ENCODE assay signal across 9 cellular contexts in the genomic region with DNA sequence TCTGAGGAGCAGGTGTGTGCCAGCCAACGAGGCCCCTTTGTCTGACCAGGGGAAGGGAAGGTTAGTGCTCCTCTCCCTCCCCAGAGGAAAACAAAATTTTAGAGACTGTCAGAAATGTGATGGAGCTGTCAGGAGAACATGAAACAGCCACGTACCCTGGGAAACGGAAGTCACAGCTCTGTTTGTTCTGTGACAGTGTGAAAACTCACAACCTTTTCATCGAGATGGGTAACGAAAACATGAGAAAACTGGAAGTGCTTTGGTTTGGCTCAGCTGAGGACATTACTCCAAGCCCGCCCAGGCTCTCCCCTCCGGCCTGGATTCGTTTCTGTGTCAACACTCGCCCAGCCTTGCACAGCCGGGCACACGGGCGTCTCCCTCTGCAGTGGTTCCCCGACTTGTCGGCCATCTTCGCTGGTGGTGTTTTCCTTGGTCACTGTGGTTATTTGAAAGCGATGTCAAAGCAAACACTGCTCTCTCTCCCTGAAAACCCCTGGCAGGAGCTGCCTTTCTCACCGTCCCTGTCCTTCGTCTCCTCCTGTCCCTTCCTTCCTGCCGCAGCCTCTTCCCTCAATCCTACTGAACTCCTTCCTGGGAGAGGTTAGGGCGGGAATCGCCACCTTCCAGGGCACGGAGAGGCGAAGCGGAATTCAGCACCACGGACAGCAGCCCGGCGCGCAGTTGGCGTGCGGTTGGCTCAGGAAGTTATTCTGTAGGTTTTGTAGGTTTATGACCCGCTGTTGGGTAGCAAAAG. TPM values are rescaled to one million over a fixed set of nuclear protein-coding genes. Genes with fewer than 3 reads are reported as not detected.
DNase-seq lines count a peak whose midpoint lies in the region; ATAC-seq and TF ChIP-seq lines count a peak whose summit lies in the region.
"Had no signal": no experiment of that assay in that cellular context is flagged by ENCODE, and none has a peak within 500 bp of the region (broad histone marks: within the 10 kb centered on the region; RNA-seq: fewer than 3 reads in every experiment).

No MANE protein-coding gene starts in this region.

- H3K4me3 ChIP-seq in colonic mucosa: no peak overlapping the region

- H3K9ac ChIP-seq in colonic mucosa (ENCODE audit: low read depth in 2 of 2, low read length in 2 of 2): no peak overlapping the region

- H3K4me1 ChIP-seq in colonic mucosa: no peaks in the 10 kb centered on the region

- H3K36me3 Mint-ChIP-seq in WTC11: no peaks in the 10 kb centered on the region
- H3K36me3 Mint-ChIP-seq: memory B cell had no signal

- no peak for TF ChIP-seq CTCF in WTC11 (IDR thresholded peaks at IDR 0.05)
- TF ChIP-seq CTCF in colonic mucosa (IDR thresholded peaks at IDR 0.05): no peak

- H3K4me3 Mint-ChIP-seq in WTC11: no peak overlapping the region
- H3K4me3 Mint-ChIP-seq: memory B cell had no signal

- intact Hi-C loops in colonic mucosa (cut with DNase I): no loop called here

- H3K9me3 ChIP-seq in colonic mucosa: no peaks in the 10 kb centered on the region

- no peaks in the 10 kb centered on the region for H3K36me3 ChIP-seq in colonic mucosa

- H3K27ac Mint-ChIP-seq in WTC11: no peak overlapping the region
- H3K27ac Mint-ChIP-seq: memory B cell had no signal

- ATAC-seq in WTC11 (peak; percentile 78), HG03342 (IDR thresholded peaks at IDR 0.05; ENCODE audit: unreplicated experiment) (no peak)

- CTCF ChIA-PET in WTC11 (lab: Charles Lee): interaction anchor here (0.6 to 1.5 kb wide), 4 partner anchors 12 to 479 kb away, joined by 3 to 5 read pairs (median 4); no protein-coding TSS in a partner anchor

- H3K27me3 Mint-ChIP-seq in WTC11 (ENCODE audit: low read depth): peaks cover 35% of the 10 kb centered on the region

- H3K27me3 ChIP-seq in colonic mucosa: no peaks in the 10 kb centered on the region

- H3K4me1 Mint-ChIP-seq in WTC11: peaks cover 14% of the 10 kb centered on the region

- H3K9me3 Mint-ChIP-seq in WTC11: no peaks in the 10 kb centered on the region
- H3K9me3 Mint-ChIP-seq: memory B cell had no signal

- no peak overlapping the region for H3K27ac ChIP-seq in colonic mucosa

- DNase-seq in GM03348 (ENCODE audit: low spot score) (peak; percentile 62), WTC11 (ENCODE audit: low spot score) (peak; percentile 82), colonic mucosa (peak; percentile 65), NCI-H2081 (lab: John Stamatoyannopoulos, UW) (no peak), NCI-H2196 (lab: John Stamatoyannopoulos, UW; ENCODE audit: unreplicated experiment) (no peak), SIG-M5 treated with dmso at 0.1 percent for 504 hours (lab: John Stamatoyannopoulos, UW; ENCODE audit: unreplicated experiment) (no peak)
- DNase-seq in stimulated activated CD4-positive, alpha-beta T cell treated with anti-CD3 and anti-CD28 coated beads, Interleukin-12 subunit alpha, Interleukin-12 subunit beta, amount 100 ng/mL, for 48 hours (ENCODE audit: low read depth in 2 of 3, low spot score in 1 of 3): peak in 2 of 3 donors; percentile 47 to 53

- POLR2A ChIA-PET in WTC11 (lab: Charles Lee): no interaction called here

TF ChIP-seq in WTC11, 78 proteins besides CTCF, POLR2A, EP300 and RAD21 (continues in another document):
- TF ChIP-seq AFF4 (CRISPR knock-in tag; IDR thresholded peaks at IDR 0.05; ENCODE audit: borderline replicate concordance) (no peak), ZNF317 (CRISPR knock-in tag; IDR thresholded peaks at IDR 0.05; ENCODE audit: borderline replicate concordance, low read depth) (0 out of 2 replicates have a peak, but pooled peaks have one; percentile 37), NR1H2 (CRISPR knock-in tag; IDR thresholded peaks at IDR 0.05) (peak; percentile 72; the same call in 1 of the 2 replicates), GRHL2 (CRISPR knock-in tag; IDR thresholded peaks at IDR 0.05; ENCODE audit: insufficient replicate concordance, severe bottlenecking) (no peak), JUN (CRISPR knock-in tag; IDR thresholded peaks at IDR 0.05) (peak; percentile 93), USF2 (CRISPR knock-in tag; IDR thresholded peaks at IDR 0.05) (no peak), ZNF138 (CRISPR knock-in tag; conservative IDR thresholded peaks at IDR 0.05) (peak; percentile 89; the same call in 1 of the 2 replicates)
- TF ChIP-seq, protein P1, sequence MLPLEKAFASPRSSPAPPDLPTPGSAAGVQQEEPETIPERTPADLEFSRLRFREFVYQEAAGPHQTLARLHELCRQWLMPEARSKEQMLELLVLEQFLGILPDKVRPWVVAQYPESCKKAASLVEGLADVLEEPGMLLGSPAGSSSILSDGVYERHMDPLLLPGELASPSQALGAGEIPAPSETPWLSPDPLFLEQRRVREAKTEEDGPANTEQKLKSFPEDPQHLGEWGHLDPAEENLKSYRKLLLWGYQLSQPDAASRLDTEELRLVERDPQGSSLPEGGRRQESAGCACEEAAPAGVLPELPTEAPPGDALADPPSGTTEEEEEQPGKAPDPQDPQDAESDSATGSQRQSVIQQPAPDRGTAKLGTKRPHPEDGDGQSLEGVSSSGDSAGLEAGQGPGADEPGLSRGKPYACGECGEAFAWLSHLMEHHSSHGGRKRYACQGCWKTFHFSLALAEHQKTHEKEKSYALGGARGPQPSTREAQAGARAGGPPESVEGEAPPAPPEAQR (CRISPR knock-in tag; IDR thresholded peaks at IDR 0.05): no peak
- TF ChIP-seq, protein P2, sequence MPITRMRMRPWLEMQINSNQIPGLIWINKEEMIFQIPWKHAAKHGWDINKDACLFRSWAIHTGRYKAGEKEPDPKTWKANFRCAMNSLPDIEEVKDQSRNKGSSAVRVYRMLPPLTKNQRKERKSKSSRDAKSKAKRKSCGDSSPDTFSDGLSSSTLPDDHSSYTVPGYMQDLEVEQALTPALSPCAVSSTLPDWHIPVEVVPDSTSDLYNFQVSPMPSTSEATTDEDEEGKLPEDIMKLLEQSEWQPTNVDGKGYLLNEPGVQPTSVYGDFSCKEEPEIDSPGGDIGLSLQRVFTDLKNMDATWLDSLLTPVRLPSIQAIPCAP (CRISPR knock-in tag; IDR thresholded peaks at IDR 0.05): peak; percentile 91
- TF ChIP-seq, protein P3, sequence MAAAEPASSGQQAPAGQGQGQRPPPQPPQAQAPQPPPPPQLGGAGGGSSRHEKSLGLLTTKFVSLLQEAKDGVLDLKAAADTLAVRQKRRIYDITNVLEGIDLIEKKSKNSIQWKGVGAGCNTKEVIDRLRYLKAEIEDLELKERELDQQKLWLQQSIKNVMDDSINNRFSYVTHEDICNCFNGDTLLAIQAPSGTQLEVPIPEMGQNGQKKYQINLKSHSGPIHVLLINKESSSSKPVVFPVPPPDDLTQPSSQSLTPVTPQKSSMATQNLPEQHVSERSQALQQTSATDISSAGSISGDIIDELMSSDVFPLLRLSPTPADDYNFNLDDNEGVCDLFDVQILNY (CRISPR knock-in tag; IDR thresholded peaks at IDR 0.05): peak; percentile 90

RNA-seq across cellular contexts. Expression of gene RPS19BP1, which starts 12.9 kb away (rescaled TPM):
- total RNA-seq in WTC11 (2021) (88.9 to 102 TPM (median 89.0 TPM) in 3 replicates), colonic mucosa (100 to 1,000 TPM in 1 of 2 donors, 10 to 100 TPM in 1; 61.4 to 111 TPM)

RNA-seq across cellular contexts. Expression of gene CACNA1I, which starts 25.1 kb away (rescaled TPM):
- total RNA-seq in WTC11 (2021) (2.1 to 2.9 TPM (median 2.3 TPM) in 3 replicates), colonic mucosa (1 to 10 TPM in 1 of 2 donors, under 1 TPM in 1; 0.69 to 1.0 TPM)

RNA-seq across cellular contexts. Expression of gene ATF4, which starts 25.1 kb away (rescaled TPM):
- total RNA-seq in WTC11 (2021) (361 to 460 TPM (median 371 TPM) in 3 replicates), colonic mucosa (100 to 1,000 TPM; 279 to 302 TPM)

RNA-seq across cellular contexts. Expression of gene MIEF1, which starts 43.4 kb away (rescaled TPM):
- 31.5 to 38.7 TPM (median 31.9 TPM) in 3 replicates for total RNA-seq in WTC11 (2021)
- total RNA-seq in colonic mucosa: 10 to 100 TPM; 28.6 to 36.6 TPM

Comparison
In these comparisons a context has a peak if more than half of its experiments do, and no peak if none do; other contexts are left out.
1. DNase-seq: peak in GM03348 (single experiment), WTC11 (single experiment), colonic mucosa (single experiment) and stimulated activated CD4-positive, alpha-beta T cell treated with anti-CD3 and anti-CD28 coated beads, Interleukin-12 subunit alpha, Interleukin-12 subunit beta, amount 100 ng/mL, for 48 hours (2 of 3); none in NCI-H2081 (0 of 2), NCI-H2196 (single experiment) and SIG-M5 treated with dmso at 0.1 percent for 504 hours (single experiment).